Comparison of ENCODE assay signal across 9 cellular contexts in the genomic region with DNA sequence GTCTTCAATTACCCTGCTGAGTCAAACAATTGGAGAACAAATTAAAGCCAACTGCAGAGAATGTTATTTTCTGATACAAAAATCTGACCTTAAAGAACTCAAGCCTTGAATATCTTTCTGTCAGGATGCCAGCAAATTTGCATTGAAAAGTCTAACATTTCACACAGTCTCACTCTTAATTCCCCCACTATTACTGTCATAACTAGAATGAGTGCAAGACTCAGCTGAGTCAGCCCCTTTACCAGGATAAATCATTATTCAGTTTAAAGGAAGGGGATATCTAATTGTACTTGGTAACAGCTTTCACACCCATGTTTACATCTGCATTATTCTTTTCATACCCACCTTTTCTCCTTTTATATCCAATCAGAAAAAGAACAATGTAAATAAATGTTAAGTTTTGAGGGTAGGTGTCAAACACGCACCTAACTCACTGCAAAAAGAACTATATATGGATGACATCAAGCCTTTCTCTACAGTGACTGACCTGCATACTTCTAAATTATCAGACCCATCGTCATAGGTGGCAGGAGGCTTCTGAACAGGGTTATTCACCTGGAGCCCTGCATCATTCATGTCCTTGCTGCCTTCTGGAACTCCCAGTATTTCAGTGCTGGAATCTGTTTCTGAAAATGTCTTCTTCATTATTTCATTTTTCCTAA.
DNase-seq lines count a peak whose midpoint lies in the region; ATAC-seq, FAIRE-seq and TF ChIP-seq lines count a peak whose summit lies in the region.
"Had no signal": no experiment of that assay in that cellular context is flagged by ENCODE, and none has a peak within 500 bp of the region (broad histone marks: within the 10 kb centered on the region; RNA-seq: fewer than 3 reads in every experiment).

No MANE protein-coding gene starts in this region.

- TF ChIP-seq EP300 in HepG2 (IDR thresholded peaks at IDR 0.05; ENCODE audit: low read depth in 2 of 2, low read length in 2 of 2), result no peak
- no peak for TF ChIP-seq EP300 in HepG2 (CRISPR knock-in tag; IDR thresholded peaks at IDR 0.05; ENCODE audit: borderline replicate concordance)

- intact Hi-C loops in HepG2 (cut with micrococcal nuclease; ENCODE audit: unreplicated experiment) (no loop called here), upper lobe of right lung (cut with DNase I) (no loop called here)

- H3K27ac ChIP-seq in liver (ENCODE audit: low read depth in 1 of 2, low read length in 2 of 2) (no peak overlapping the region), HepG2 (ENCODE audit: extremely low read length, insufficient read depth, low read length) (no peak overlapping the region), upper lobe of right lung (peak overlapping the region; percentile 69)

- peak overlapping the region in 2 of 3 donors; percentile 19 to 28 for H3K4me3 ChIP-seq in liver (ENCODE audit: low read depth in 1 of 3, low read length in 3 of 3)
- H3K4me3 ChIP-seq in HepG2 (replicated peaks in 1 of 3; ENCODE audit: insufficient read depth in 1 of 3, low read depth in 2 of 3, low read length in 3 of 3), result no peak overlapping the region
- H3K4me3 ChIP-seq in upper lobe of right lung, result peak overlapping the region; percentile 45
- no peak overlapping the region for H3K4me3 ChIP-seq in BE2C (ENCODE audit: low read depth, low read length)

- BruUV-seq in HepG2 (replicated peaks; lab: Mats Ljungman, UMichigan), result no TSS peak

- H3K36me3 ChIP-seq in liver (ENCODE audit: control insufficient read depth in 4 of 4, insufficient read depth in 3 of 4, low read depth in 1 of 4, low read length in 3 of 4) (no peaks in the 10 kb centered on the region), HepG2 (replicated peaks in 1 of 2; ENCODE audit: control insufficient read depth in 1 of 2, insufficient read depth in 2 of 2, low read length in 2 of 2) (no peaks in the 10 kb centered on the region), upper lobe of right lung (no peaks in the 10 kb centered on the region), BE2C (no peaks in the 10 kb centered on the region)

- ATAC-seq in HepG2, result no peak
- ATAC-seq in HG02938 (IDR thresholded peaks at IDR 0.05; ENCODE audit: unreplicated experiment), result peak; percentile 74
- no peak for ATAC-seq in upper lobe of right lung

- H3K79me2 ChIP-seq in HepG2 (ENCODE audit: insufficient read depth, low read length), result no peaks in the 10 kb centered on the region

- no peak for TF ChIP-seq CTCF in liver (IDR thresholded peaks at IDR 0.05; ENCODE audit: low read depth, low read length, missing input control)
- no peak for TF ChIP-seq CTCF in HepG2 (CRISPR knock-in tag; IDR thresholded peaks at IDR 0.05)
- no peak for TF ChIP-seq CTCF in upper lobe of right lung (IDR thresholded peaks at IDR 0.05)
- no peak for TF ChIP-seq CTCF in BE2C (IDR thresholded peaks at IDR 0.05; ENCODE audit: low read depth, low read length)

- no peaks in the 10 kb centered on the region for H3K4me1 ChIP-seq in liver (ENCODE audit: control insufficient read depth in 4 of 4, insufficient read depth in 4 of 4, low read length in 3 of 4)
- no peaks in the 10 kb centered on the region for H3K4me1 ChIP-seq in HepG2 (ENCODE audit: insufficient read depth, low read length)
- H3K4me1 ChIP-seq in upper lobe of right lung, result no peaks in the 10 kb centered on the region
- no peaks in the 10 kb centered on the region for H3K4me1 ChIP-seq in BE2C

- H3K4me2 ChIP-seq in HepG2 (ENCODE audit: low read depth, low read length), result no peak overlapping the region

- peak overlapping the region in 1 of 2 donors; percentile 16 for H3K9ac ChIP-seq in liver (ENCODE audit: low read depth in 1 of 2, low read length in 2 of 2)
- no peak overlapping the region for H3K9ac ChIP-seq in HepG2 (ENCODE audit: insufficient read depth, low read depth, low read length)

- no peaks in the 10 kb centered on the region for H3K9me3 ChIP-seq in liver (ENCODE audit: control insufficient read depth in 4 of 4, low read length in 3 of 4)
- H3K9me3 ChIP-seq in HepG2 (ENCODE audit: low read length), result no peaks in the 10 kb centered on the region
- H3K9me3 ChIP-seq in upper lobe of right lung, result no peaks in the 10 kb centered on the region
- no peaks in the 10 kb centered on the region for H3K9me3 ChIP-seq in BE2C

- H3K27me3 ChIP-seq in liver (ENCODE audit: control insufficient read depth in 4 of 4, insufficient read depth in 4 of 4, low read length in 3 of 4) (peaks cover 0 to 4% (median 0%) of the 10 kb centered on the region in 4 donors), HepG2 (ENCODE audit: control insufficient read depth in 1 of 2, insufficient read depth in 2 of 2, low read length in 2 of 2) (no peaks in the 10 kb centered on the region), upper lobe of right lung (no peaks in the 10 kb centered on the region), BE2C (no peaks in the 10 kb centered on the region)

- 69% methylated on average over 2 of the region's 2 CpGs for WGBS in liver
- WGBS in HepG2 (ENCODE audit: low lambda C conversion rate), result 0% methylated on average over 2 of the region's 2 CpGs

- H2AFZ ChIP-seq in HepG2 (ENCODE audit: low read length), result no peak overlapping the region

- DNase-seq in HepG2 (ENCODE audit: low spot score) (no peak), upper lobe of right lung (no peak), retina (no peak), BE2C (no peak)
- DNase-seq in activated CD4-positive, alpha-beta T cell treated with anti-CD3 and anti-CD28 coated beads, Interleukin-2, amount 50 U/mL, for 4 hours, result no peak
- DNase-seq: trophoblast cell had no signal

- no peak for FAIRE-seq in HepG2 (lab: Jason Lieb, UNC)

- no peak for TF ChIP-seq POLR2A in HepG2 (IDR thresholded peaks at IDR 0.05; ENCODE audit: insufficient read depth in 1 of 2, low read depth in 2 of 2, low read length in 2 of 2)
- TF ChIP-seq POLR2A in Raji (IDR thresholded peaks at IDR 0.05; ENCODE audit: insufficient read depth, low read depth, low read length), result peak; percentile 57

- no peak for TF ChIP-seq RAD21 in liver (IDR thresholded peaks at IDR 0.05)
- TF ChIP-seq RAD21 in HepG2 (CRISPR knock-in tag; IDR thresholded peaks at IDR 0.05), result no peak

- POLR2A ChIA-PET in HepG2 (lab: Yijun Ruan, JAX), result no interaction called here

- no peaks in the 10 kb centered on the region for H4K20me1 ChIP-seq in HepG2 (ENCODE audit: insufficient read depth, low read length)

- in situ Hi-C loops in HepG2 (cut with HindIII; ENCODE audit: extremely low pct_ligation_motif_present, low pct_unique_long_range_greater_than_20kb), result no loop called here

- CTCF ChIA-PET in HepG2 (lab: Yijun Ruan, JAX; ENCODE audit: low intra/inter-chr PET ratio, low total read pairs), result no interaction called here

TF ChIP-seq in liver, 16 proteins besides CTCF, POLR2A, EP300 and RAD21:
- TF ChIP-seq JUND (IDR thresholded peaks at IDR 0.05), result no peak
- no peak for TF ChIP-seq FOXA1 (IDR thresholded peaks at IDR 0.05)

TF ChIP-seq in HepG2, 621 proteins besides CTCF, POLR2A, EP300 and RAD21 (continues in another document):
- TF ChIP-seq, protein P1, sequence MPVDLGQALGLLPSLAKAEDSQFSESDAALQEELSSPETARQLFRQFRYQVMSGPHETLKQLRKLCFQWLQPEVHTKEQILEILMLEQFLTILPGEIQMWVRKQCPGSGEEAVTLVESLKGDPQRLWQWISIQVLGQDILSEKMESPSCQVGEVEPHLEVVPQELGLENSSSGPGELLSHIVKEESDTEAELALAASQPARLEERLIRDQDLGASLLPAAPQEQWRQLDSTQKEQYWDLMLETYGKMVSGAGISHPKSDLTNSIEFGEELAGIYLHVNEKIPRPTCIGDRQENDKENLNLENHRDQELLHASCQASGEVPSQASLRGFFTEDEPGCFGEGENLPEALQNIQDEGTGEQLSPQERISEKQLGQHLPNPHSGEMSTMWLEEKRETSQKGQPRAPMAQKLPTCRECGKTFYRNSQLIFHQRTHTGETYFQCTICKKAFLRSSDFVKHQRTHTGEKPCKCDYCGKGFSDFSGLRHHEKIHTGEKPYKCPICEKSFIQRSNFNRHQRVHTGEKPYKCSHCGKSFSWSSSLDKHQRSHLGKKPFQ (CRISPR knock-in tag; IDR thresholded peaks at IDR 0.05; ENCODE audit: insufficient replicate concordance), result no peak
- TF ChIP-seq NFE2L2 (IDR thresholded peaks at IDR 0.05; ENCODE audit: low read length), result no peak
- no peak for TF ChIP-seq CBFB (CRISPR knock-in tag; IDR thresholded peaks at IDR 0.05)
- no peak for TF ChIP-seq JUN (CRISPR knock-in tag; IDR thresholded peaks at IDR 0.05)

Comparison
In these comparisons a context has a peak if more than half of its experiments do, and no peak if none do; other contexts are left out.
1. H3K4me3 ChIP-seq: peak in liver (2 of 3) and upper lobe of right lung (single experiment); none in HepG2 (0 of 3) and BE2C (single experiment).